10 cellular contexts compared by ENCODE assay signal in the genomic region with DNA sequence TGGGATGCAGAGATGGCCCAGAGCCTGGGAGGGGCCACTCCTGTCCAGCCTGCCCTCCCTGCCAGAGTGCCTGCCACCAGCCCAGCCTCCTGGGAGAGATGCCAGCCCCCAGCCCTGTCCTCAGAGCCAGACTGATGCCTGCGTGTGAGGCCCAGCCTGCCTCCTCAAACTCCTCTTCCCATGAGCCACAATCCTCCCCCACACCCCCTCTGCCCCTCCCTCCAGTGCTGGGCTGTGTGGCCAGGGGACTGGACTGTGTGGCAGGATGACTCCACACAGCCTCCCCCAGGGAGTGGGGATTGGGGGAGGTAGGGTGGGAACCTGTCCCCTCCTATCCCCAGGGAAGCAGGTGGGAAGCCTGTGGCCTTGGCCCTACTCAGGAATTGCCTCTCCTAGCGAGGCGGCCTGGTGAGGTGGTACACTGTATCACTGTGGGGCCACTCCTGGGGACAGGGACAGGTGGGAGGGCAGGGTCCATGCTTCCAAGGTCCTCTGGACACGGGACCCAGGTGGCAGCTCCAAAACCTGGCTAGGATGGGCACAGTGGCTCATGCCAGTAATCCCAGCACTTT. TPM values are rescaled to one million over a fixed set of nuclear protein-coding genes. Genes with fewer than 3 reads are reported as not detected.
DNase-seq lines count a peak whose midpoint lies in the region; ATAC-seq, FAIRE-seq and TF ChIP-seq lines count a peak whose summit lies in the region.
"Had no signal": no experiment of that assay in that cellular context is flagged by ENCODE, and none has a peak within 500 bp of the region (broad histone marks: within the 10 kb centered on the region; RNA-seq: fewer than 3 reads in every experiment).

No MANE protein-coding gene starts in this region.

- TF ChIP-seq CTCF in heart left ventricle (IDR thresholded peaks at IDR 0.05), result no peak

- 54 to 79% (median 67%) methylated on average over 4 of the region's 4 CpGs for WGBS in heart left ventricle, 4 donors

- H3K27me3 ChIP-seq in heart left ventricle, result no peaks in the 10 kb centered on the region

- DNase-seq in GM12892 (ENCODE audit: insufficient read length) (no peak), T-helper 17 cell (no peak), heart left ventricle (peak; percentile 81 to 91 (median 88))
- peak in 1 of 2 donors; percentile 3 for DNase-seq in stimulated activated effector memory CD8-positive, alpha-beta T cell treated with anti-CD3 and anti-CD28 coated beads, Interleukin-12 subunit alpha, Interleukin-12 subunit beta, amount 100 ng/mL, for 72 hours (ENCODE audit: low spot score in 2 of 2)
- DNase-seq in stimulated activated CD4-positive, alpha-beta T cell treated with anti-CD3 and anti-CD28 coated beads, Interleukin-2, amount 100 ng/mL, for 24 hours, result no peak
- DNase-seq: NCI-H1417 treated with DMSO at 0.1 percent for 48 hours had no signal

- no peak overlapping the region for H3K4me3 ChIP-seq in heart left ventricle

- ATAC-seq in T-helper 17 cell (no peak), heart left ventricle (peak; percentile 72 to 83 (median 79)), GM21723 (IDR thresholded peaks at IDR 0.05; ENCODE audit: unreplicated experiment) (no peak), GM21390 (IDR thresholded peaks at IDR 0.05; ENCODE audit: unreplicated experiment) (no peak)
- ATAC-seq in stimulated activated effector memory CD8-positive, alpha-beta T cell treated with anti-CD3 and anti-CD28 coated beads, Interleukin-12 subunit alpha, Interleukin-12 subunit beta, amount 100 ng/mL, for 72 hours, result no peak
- ATAC-seq: HCT116 had no signal

- peak overlapping the region; percentile 96 for H3K27ac Mint-ChIP-seq in T-helper 17 cell
- peak overlapping the region; percentile 97 for H3K27ac Mint-ChIP-seq in stimulated activated effector memory CD8-positive, alpha-beta T cell treated with anti-CD3 and anti-CD28 coated beads, Interleukin-12 subunit alpha, Interleukin-12 subunit beta, amount 100 ng/mL, for 72 hours

- peak; percentile 73 for FAIRE-seq in GM12892 (lab: Jason Lieb, UNC)
- FAIRE-seq: urothelium cell line had no signal

- intact Hi-C loops in heart left ventricle (cut with DNase I), result no loop called here

- no peaks in the 10 kb centered on the region for H3K36me3 ChIP-seq in heart left ventricle

- H3K9me3 Mint-ChIP-seq in stimulated activated effector memory CD8-positive, alpha-beta T cell treated with anti-CD3 and anti-CD28 coated beads, Interleukin-12 subunit alpha, Interleukin-12 subunit beta, amount 100 ng/mL, for 72 hours, result peaks cover 4% of the 10 kb centered on the region

- no peak for TF ChIP-seq POLR2A in GM12892 (IDR thresholded peaks at IDR 0.05; ENCODE audit: low read depth, low read length)
- no peak for TF ChIP-seq POLR2A in heart left ventricle (IDR thresholded peaks at IDR 0.05)

- H3K4me1 Mint-ChIP-seq in T-helper 17 cell, result peaks cover 38% of the 10 kb centered on the region
- peaks cover 60% of the 10 kb centered on the region for H3K4me1 Mint-ChIP-seq in stimulated activated effector memory CD8-positive, alpha-beta T cell treated with anti-CD3 and anti-CD28 coated beads, Interleukin-12 subunit alpha, Interleukin-12 subunit beta, amount 100 ng/mL, for 72 hours

- no peaks in the 10 kb centered on the region for H3K27me3 Mint-ChIP-seq in T-helper 17 cell

- peak overlapping the region in 11 of 12 donors; percentile 46 to 89 (median 83) for H3K27ac ChIP-seq in heart left ventricle

- H3K9me3 ChIP-seq in T-helper 17 cell (ENCODE audit: control insufficient read depth, low read length, poor library complexity, severe bottlenecking) (no peaks in the 10 kb centered on the region), heart left ventricle (peaks cover 0 to 8% (median 0%) of the 10 kb centered on the region in 12 donors)

- peaks cover 7 to 68% (median 38%) of the 10 kb centered on the region in 12 donors for H3K4me1 ChIP-seq in heart left ventricle

- no peaks in the 10 kb centered on the region for H3K36me3 Mint-ChIP-seq in T-helper 17 cell (ENCODE audit: low read depth)
- peaks cover 6% of the 10 kb centered on the region for H3K36me3 Mint-ChIP-seq in stimulated activated effector memory CD8-positive, alpha-beta T cell treated with anti-CD3 and anti-CD28 coated beads, Interleukin-12 subunit alpha, Interleukin-12 subunit beta, amount 100 ng/mL, for 72 hours

- H3K4me3 Mint-ChIP-seq in T-helper 17 cell, result peak overlapping the region; percentile 69
- peak overlapping the region; percentile 60 for H3K4me3 Mint-ChIP-seq in stimulated activated effector memory CD8-positive, alpha-beta T cell treated with anti-CD3 and anti-CD28 coated beads, Interleukin-12 subunit alpha, Interleukin-12 subunit beta, amount 100 ng/mL, for 72 hours

RNA-seq across cellular contexts. Expression of a gene that starts 4.3 kb away (rescaled TPM):
- 27.8 TPM for polyA plus RNA-seq in GM12892 (2012; ENCODE audit: missing spikeins)
- total RNA-seq in T-helper 17 cell (10 to 100 TPM; 36.0 to 62.0 TPM), heart left ventricle (10 to 100 TPM; 10.4 to 70.2 (median 23.5) TPM)
- 10 to 100 TPM; 17.1 to 24.5 TPM for polyA plus RNA-seq in heart left ventricle

RNA-seq across cellular contexts. Expression of a gene that starts 32.5 kb away (rescaled TPM):
- 35.5 TPM for polyA plus RNA-seq in GM12892 (2012; ENCODE audit: missing spikeins)
- 10 to 100 TPM; 66.0 to 72.5 TPM for total RNA-seq in T-helper 17 cell
- 10 to 100 TPM; 12.6 to 94.5 (median 23.4) TPM for total RNA-seq in heart left ventricle
- polyA plus RNA-seq in heart left ventricle, result 10 to 100 TPM; 21.7 to 37.3 TPM

RNA-seq across cellular contexts. Expression of a gene that starts 55.0 kb away (rescaled TPM):
- polyA plus RNA-seq in GM12892 (2012; ENCODE audit: missing spikeins), result 77.1 TPM
- 100 to 1,000 TPM; 211 to 228 TPM for total RNA-seq in T-helper 17 cell
- 100 to 1,000 TPM; 179 to 275 (median 215) TPM for total RNA-seq in heart left ventricle
- 100 to 1,000 TPM; 193 to 269 TPM for polyA plus RNA-seq in heart left ventricle

Comparison
In these comparisons a context has a peak if more than half of its experiments do, and no peak if none do; other contexts are left out.
1. DNase-seq: peak in heart left ventricle (5 of 5); none in GM12892 (single experiment), T-helper 17 cell (0 of 3) and stimulated activated CD4-positive, alpha-beta T cell treated with anti-CD3 and anti-CD28 coated beads, Interleukin-2, amount 100 ng/mL, for 24 hours (0 of 2).
2. ATAC-seq: peak in heart left ventricle (4 of 4); none in T-helper 17 cell (single experiment), stimulated activated effector memory CD8-positive, alpha-beta T cell treated with anti-CD3 and anti-CD28 coated beads, Interleukin-12 subunit alpha, Interleukin-12 subunit beta, amount 100 ng/mL, for 72 hours (single experiment), GM21723 (single experiment) and GM21390 (single experiment).